32 cellular contexts compared by ENCODE assay signal in genomic region chr2:234673501-234673900, GRCh38.
"Had no signal": no experiment of that assay in that cellular context is flagged by ENCODE, and none has a peak within 500 bp of the region (broad histone marks: within the 10 kb centered on the region; RNA-seq: fewer than 3 reads in every experiment).

No MANE protein-coding gene starts in this region.

- DNase-seq: activated CD4-positive, alpha-beta T cell treated with anti-CD3 and anti-CD28 coated beads for 1 hour; activated CD4-positive, alpha-beta T cell treated with anti-CD3 and anti-CD28 coated beads for 48 hours; activated CD4-positive, CD25-positive, alpha-beta regulatory T cell; activated CD8-positive, alpha-beta T cell treated with anti-CD3 and anti-CD28 coated beads for 36 hours; activated effector memory CD4-positive, alpha-beta T cell treated with anti-CD3 and anti-CD28 coated beads, Interleukin-2, amount 50 U/mL, for 16 hours; activated naive CD4-positive, alpha-beta T cell; activated naive CD8-positive, alpha-beta T cell treated with anti-CD3 and anti-CD28 coated beads, Interleukin-2, amount 10 ng/mL, durations not matched to agents 7 days and 5 days; activated T-cell treated with anti-CD3 and anti-CD28 coated beads, Interleukin-2, amount 50 U/mL, for 1 hour; activated T-cell treated with anti-CD3 and anti-CD28 coated beads, Interleukin-2, amount 50 U/mL, for 72 hours; body of pancreas; MM.1S; MV-4-11; NCI-H1092; NCI-H1436 treated with DMSO at 0.1 percent for 48 hours; NCI-H1694 treated with DMSO at 0.1 percent for 48 hours; NCI-H2029; NCI-H345; NCI-H526; NCI-H748 treated with DMSO at 0.1 percent for 48 hours; PC-9; SIG-M5; SW 1271; T-helper 1 cell; T-helper 2 cell; T-helper 9 cell; WERI-Rb-1 had no signal

- H2AFZ ChIP-seq: PC-9 had no signal

- H3K9me3 Mint-ChIP-seq: activated CD8-positive, alpha-beta T cell treated with anti-CD3 and anti-CD28 coated beads for 36 hours; activated naive CD4-positive, alpha-beta T cell treated with anti-CD3 and anti-CD28 coated beads, Interleukin-2, amount 50 U/mL, for 24 hours; activated naive CD8-positive, alpha-beta T cell treated with anti-CD3 and anti-CD28 coated beads, Interleukin-2, amount 10 ng/mL, durations not matched to agents 7 days and 5 days; activated T-cell treated with anti-CD3 and anti-CD28 coated beads, Interleukin-2, amount 50 U/mL, for 72 hours; activated T-helper 17 cell treated with anti-CD3 and anti-CD28 coated beads, Interleukin-2, amount 50 U/mL, for 72 hours had no signal

- H3K4me3 Mint-ChIP-seq: activated CD8-positive, alpha-beta T cell treated with anti-CD3 and anti-CD28 coated beads for 36 hours; activated naive CD4-positive, alpha-beta T cell treated with anti-CD3 and anti-CD28 coated beads, Interleukin-2, amount 50 U/mL, for 24 hours; activated naive CD8-positive, alpha-beta T cell treated with anti-CD3 and anti-CD28 coated beads, Interleukin-2, amount 10 ng/mL, durations not matched to agents 7 days and 5 days; activated T-cell treated with anti-CD3 and anti-CD28 coated beads, Interleukin-2, amount 50 U/mL, for 72 hours; activated T-helper 17 cell treated with anti-CD3 and anti-CD28 coated beads, Interleukin-2, amount 50 U/mL, for 72 hours had no signal

- H3K27me3 ChIP-seq: body of pancreas, breast epithelium had no signal

- H3K4me1 ChIP-seq: breast epithelium had no signal

- FAIRE-seq: RCC 7860 had no signal

- H3K4me1 Mint-ChIP-seq: activated naive CD4-positive, alpha-beta T cell treated with anti-CD3 and anti-CD28 coated beads, Interleukin-2, amount 50 U/mL, for 24 hours; activated naive CD8-positive, alpha-beta T cell treated with anti-CD3 and anti-CD28 coated beads, Interleukin-2, amount 10 ng/mL, durations not matched to agents 7 days and 5 days; activated T-helper 17 cell treated with anti-CD3 and anti-CD28 coated beads, Interleukin-2, amount 50 U/mL, for 72 hours had no signal

- ATAC-seq: activated CD8-positive, alpha-beta T cell treated with anti-CD3 and anti-CD28 coated beads for 36 hours; activated T-cell treated with anti-CD3 and anti-CD28 coated beads, Interleukin-2, amount 50 U/mL, for 72 hours; activated T-helper 17 cell treated with anti-CD3 and anti-CD28 coated beads, Interleukin-2, amount 50 U/mL, for 72 hours; body of pancreas; Right ventricle myocardium inferior had no signal

- H3K27me3 Mint-ChIP-seq: activated CD8-positive, alpha-beta T cell treated with anti-CD3 and anti-CD28 coated beads for 36 hours had no signal

- H3K36me3 ChIP-seq: breast epithelium, WERI-Rb-1 had no signal

- H3K9me3 ChIP-seq: body of pancreas, breast epithelium had no signal

- H3K36me3 Mint-ChIP-seq: activated naive CD4-positive, alpha-beta T cell treated with anti-CD3 and anti-CD28 coated beads, Interleukin-2, amount 50 U/mL, for 24 hours; activated naive CD8-positive, alpha-beta T cell treated with anti-CD3 and anti-CD28 coated beads, Interleukin-2, amount 10 ng/mL, durations not matched to agents 7 days and 5 days had no signal

- H3K4me3 ChIP-seq: body of pancreas, breast epithelium, PC-9 had no signal

- H3K27ac Mint-ChIP-seq: activated CD8-positive, alpha-beta T cell treated with anti-CD3 and anti-CD28 coated beads for 36 hours; activated naive CD4-positive, alpha-beta T cell treated with anti-CD3 and anti-CD28 coated beads, Interleukin-2, amount 50 U/mL, for 24 hours; activated naive CD8-positive, alpha-beta T cell treated with anti-CD3 and anti-CD28 coated beads, Interleukin-2, amount 10 ng/mL, durations not matched to agents 7 days and 5 days; activated T-cell treated with anti-CD3 and anti-CD28 coated beads, Interleukin-2, amount 50 U/mL, for 72 hours; activated T-helper 17 cell treated with anti-CD3 and anti-CD28 coated beads, Interleukin-2, amount 50 U/mL, for 72 hours had no signal

- H3K27ac ChIP-seq: body of pancreas, breast epithelium, RWPE1, WERI-Rb-1 had no signal
